12 cellular contexts compared by ENCODE assay signal in genomic region chr12:93363854-93364297, GRCh38. TPM values are rescaled to one million over a fixed set of nuclear protein-coding genes. Genes with fewer than 3 reads are reported as not detected.
DNase-seq lines count a peak whose midpoint lies in the region; ATAC-seq and TF ChIP-seq lines count a peak whose summit lies in the region.
"Had no signal": no experiment of that assay in that cellular context is flagged by ENCODE, and none has a peak within 500 bp of the region (broad histone marks: within the 10 kb centered on the region; RNA-seq: fewer than 3 reads in every experiment).

No MANE protein-coding gene starts in this region.

- intact Hi-C loops in thyroid gland (cut with DNase I) (no loop called here), left colon (cut with DNase I, micrococcal nuclease) (no loop called here)

- DNase-seq in activated naive CD4-positive, alpha-beta T cell treated with anti-CD3 and anti-CD28 coated beads, Interleukin-2, amount 50 U/mL, for 72 hours (ENCODE audit: low spot score in 2 of 2): no peak
- no peak for DNase-seq in activated naive CD4-positive, alpha-beta T cell (lab: John Stamatoyannopoulos, UW)
- DNase-seq in T-cell (peak in 1 of 34 experiments; percentile 14), thyroid gland (peak; percentile 23 to 35), left colon (no peak)
- no peak for DNase-seq in activated T-cell treated with anti-CD3 and anti-CD28 coated beads, Interleukin-2, amount 50 U/mL, for 1 hour
- DNase-seq: NCI-H1417 treated with DMSO at 0.1 percent for 48 hours had no signal

- no peaks in the 10 kb centered on the region for H3K36me3 Mint-ChIP-seq in activated naive CD4-positive, alpha-beta T cell treated with anti-CD3 and anti-CD28 coated beads, Interleukin-2, amount 50 U/mL, for 72 hours
- H3K36me3 Mint-ChIP-seq in T-cell: no peaks in the 10 kb centered on the region

- peak overlapping the region in 1 of 2 donors; percentile 28 for H3K27ac Mint-ChIP-seq in activated naive CD4-positive, alpha-beta T cell treated with anti-CD3 and anti-CD28 coated beads, Interleukin-2, amount 50 U/mL, for 72 hours
- peak overlapping the region; percentile 13 to 47 for H3K27ac Mint-ChIP-seq in T-cell
- H3K27ac Mint-ChIP-seq: dendritic cell treated with granulocyte-macrophage colony-stimulating factor and Interleukin-4, amounts not matched to agents 40 ng/mL and 50 ng/mL, for 4 days had no signal

- CTCF ChIA-PET in T-cell (lab: Charles Lee): interaction anchor here (0.6 to 1.5 kb wide), 6 partner anchors 17 to 568 kb away, joined by 3 to 5 read pairs (median 4); no protein-coding TSS in a partner anchor

- H3K27me3 ChIP-seq in thyroid gland: no peaks in the 10 kb centered on the region
- H3K27me3 ChIP-seq: hepatocyte, suprapubic skin had no signal

- 61 to 65% methylated on average over 3 of the region's 3 CpGs for WGBS in thyroid gland, 2 donors

- POLR2A ChIA-PET in T-cell (lab: Charles Lee): interaction anchor here (0.6 to 0.7 kb wide), 2 partner anchors 1218 to 1584 kb away, joined by 3 read pairs; no protein-coding TSS in a partner anchor

- no peak overlapping the region for H3K4me3 ChIP-seq in thyroid gland (replicated peaks in 1 of 3)
- H3K4me3 ChIP-seq: hepatocyte, suprapubic skin had no signal

- H3K9me3 Mint-ChIP-seq in activated naive CD4-positive, alpha-beta T cell treated with anti-CD3 and anti-CD28 coated beads, Interleukin-2, amount 50 U/mL, for 72 hours: no peaks in the 10 kb centered on the region
- H3K9me3 Mint-ChIP-seq in T-cell: no peaks in the 10 kb centered on the region
- H3K9me3 Mint-ChIP-seq: dendritic cell treated with granulocyte-macrophage colony-stimulating factor and Interleukin-4, amounts not matched to agents 40 ng/mL and 50 ng/mL, for 4 days had no signal

- H3K36me3 ChIP-seq in thyroid gland: no peaks in the 10 kb centered on the region
- H3K36me3 ChIP-seq: suprapubic skin had no signal

- no peaks in the 10 kb centered on the region for H3K27me3 Mint-ChIP-seq in T-cell

- ATAC-seq in activated naive CD4-positive, alpha-beta T cell treated with anti-CD3 and anti-CD28 coated beads, Interleukin-2, amount 50 U/mL, for 72 hours: peak; percentile 54 to 68
- ATAC-seq in HG03095 (IDR thresholded peaks at IDR 0.05; ENCODE audit: unreplicated experiment) (peak; percentile 81), T-cell (replicated peaks in 1 of 4) (peak; percentile 40 to 74 (median 68)), GM19455 (IDR thresholded peaks at IDR 0.05; ENCODE audit: unreplicated experiment) (no peak), left colon (no peak)

- no peak for TF ChIP-seq CTCF in thyroid gland (IDR thresholded peaks at IDR 0.05)

- TF ChIP-seq POLR2A in thyroid gland (IDR thresholded peaks at IDR 0.05): peak in 1 of 2 donors; percentile 53

- no peaks in the 10 kb centered on the region for H3K9me3 ChIP-seq in thyroid gland
- H3K9me3 ChIP-seq: suprapubic skin had no signal

- peaks cover 12 to 13% (median 12%) of the 10 kb centered on the region in 3 donors for H3K4me1 Mint-ChIP-seq in T-cell

- peak overlapping the region in 1 of 3 donors; percentile 42 for H3K4me3 Mint-ChIP-seq in T-cell
- H3K4me3 Mint-ChIP-seq: dendritic cell treated with granulocyte-macrophage colony-stimulating factor and Interleukin-4, amounts not matched to agents 40 ng/mL and 50 ng/mL, for 4 days had no signal

- H3K27ac ChIP-seq in thyroid gland: peak overlapping the region; percentile 79 to 88 (median 80)
- H3K27ac ChIP-seq: hepatocyte, suprapubic skin had no signal

- peaks cover 38 to 40% of the 10 kb centered on the region in 2 donors for H3K4me1 ChIP-seq in thyroid gland
- H3K4me1 ChIP-seq: suprapubic skin had no signal

RNA-seq across cellular contexts. Expression of gene NUDT4, which starts 13.8 kb away (rescaled TPM):
- 10 to 100 TPM; 65.6 to 88.9 TPM for total RNA-seq in activated naive CD4-positive, alpha-beta T cell treated with anti-CD3 and anti-CD28 coated beads, Interleukin-2, amount 50 U/mL, for 72 hours
- 10 to 100 TPM; 40.7 to 85.2 (median 46.0) TPM for total RNA-seq in T-cell
- 100 to 1,000 TPM; 102 to 125 (median 110) TPM for total RNA-seq in thyroid gland
- total RNA-seq in left colon: 100 to 1,000 TPM; 103 to 124 TPM

Comparison
In these comparisons a context has a peak if more than half of its experiments do, and no peak if none do; other contexts are left out.
1. ATAC-seq: peak in activated naive CD4-positive, alpha-beta T cell treated with anti-CD3 and anti-CD28 coated beads, Interleukin-2, amount 50 U/mL, for 72 hours (2 of 2), HG03095 (single experiment) and T-cell (4 of 4); none in GM19455 (single experiment) and left colon (single experiment).
2. DNase-seq: peak in thyroid gland (2 of 2); none in activated naive CD4-positive, alpha-beta T cell treated with anti-CD3 and anti-CD28 coated beads, Interleukin-2, amount 50 U/mL, for 72 hours (0 of 2), activated naive CD4-positive, alpha-beta T cell (0 of 4), left colon (0 of 2) and activated T-cell treated with anti-CD3 and anti-CD28 coated beads, Interleukin-2, amount 50 U/mL, for 1 hour (single experiment).